24 cellular contexts compared by ENCODE assay signal in the genomic region with DNA sequence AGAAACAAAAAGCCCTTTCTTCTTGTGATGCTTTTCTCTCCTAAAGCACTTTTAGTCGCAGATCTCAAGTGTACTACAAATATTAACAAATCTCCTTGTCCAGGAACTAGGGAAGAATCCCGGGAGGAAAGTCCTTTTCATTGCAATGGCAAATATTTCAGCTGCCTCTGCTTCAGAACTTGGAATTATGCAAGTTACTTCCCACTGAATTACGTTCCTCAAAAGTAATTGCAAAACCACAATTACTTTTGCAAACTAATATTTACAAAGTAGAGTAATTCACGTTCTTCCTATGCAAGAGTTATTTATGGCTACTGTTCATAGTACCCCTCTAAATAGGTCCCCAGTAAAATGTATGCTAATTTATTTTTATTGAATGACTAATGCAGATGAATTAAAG. TPM values are rescaled to one million over a fixed set of nuclear protein-coding genes. Genes with fewer than 3 reads are reported as not detected.
"Had no signal": no experiment of that assay in that cellular context is flagged by ENCODE, and none has a peak within 500 bp of the region (broad histone marks: within the 10 kb centered on the region; RNA-seq: fewer than 3 reads in every experiment).

No MANE protein-coding gene starts in this region.

- ATAC-seq: activated naive CD4-positive, alpha-beta T cell treated with anti-CD3 and anti-CD28 coated beads, Interleukin-2, amount 50 U/mL, for 72 hours; activated T-cell treated with anti-CD3 and anti-CD28 coated beads, Interleukin-2, amount 50 U/mL, for 72 hours; gastrocnemius medialis; mucosa of descending colon; stimulated activated naive B cell treated with anti-CD40 and anti-IgM and Interleukin-4, amounts not matched to agents 10 μg/mL and 1 μg/mL and 100 μg/mL, for 72 hours; WTC11 had no signal

- H3K27me3 ChIP-seq: breast epithelium, gastrocnemius medialis, neural progenitor cell, upper lobe of left lung had no signal

- H3K36me3 ChIP-seq: breast epithelium, esophagus squamous epithelium, gastrocnemius medialis, left ventricle myocardium inferior, neural progenitor cell, upper lobe of left lung had no signal

- H3K4me3 Mint-ChIP-seq: memory B cell; neural progenitor cell; stimulated activated naive B cell treated with anti-CD40 and anti-IgM and Interleukin-4, amounts not matched to agents 10 μg/mL and 1 μg/mL and 100 μg/mL, for 72 hours; WTC11 had no signal

- H3K9me3 ChIP-seq: breast epithelium, esophagus squamous epithelium, gastrocnemius medialis, left ventricle myocardium inferior, mucosa of descending colon, upper lobe of left lung had no signal

- H3K4me1 ChIP-seq: breast epithelium, esophagus squamous epithelium, left ventricle myocardium inferior had no signal

- H3K4me3 ChIP-seq: breast epithelium, esophagus squamous epithelium, gastrocnemius medialis, left ventricle myocardium inferior, mucosa of descending colon, neural progenitor cell had no signal

- DNase-seq: activated CD4-positive, alpha-beta T cell treated with anti-CD3 and anti-CD28 coated beads, Interleukin-2, amount 50 U/mL, for 4 hours; activated CD8-positive, alpha-beta memory T cell treated with anti-CD3 and anti-CD28 coated beads for 24 hours; activated CD8-positive, alpha-beta memory T cell treated with anti-CD3 and anti-CD28 coated beads, Interleukin-2, amount 50 U/mL, for 48 hours; activated gamma-delta T cell; activated T-cell treated with anti-CD3 and anti-CD28 coated beads, Interleukin-2, amount 50 U/mL, for 72 hours; amniotic stem cell; esophagus squamous epithelium; gastrocnemius medialis; hippocampal formation; kidney glomerular epithelial cell; left ventricle myocardium inferior; mucosa of descending colon; stimulated activated CD4-positive, alpha-beta T cell treated with anti-CD3 and anti-CD28 coated beads, Interleukin-2, amount 100 ng/mL, for 48 hours; stimulated activated CD8-positive, alpha-beta memory T cell treated with anti-CD3 and anti-CD28 coated beads, Interleukin-4, amount 100 ng/mL, for 48 hours; stimulated activated naive B cell treated with anti-CD40 and anti-IgM and Interleukin-4, amounts not matched to agents 10 μg/mL and 1 μg/mL and 100 μg/mL, for 72 hours; T1000; upper lobe of left lung had no signal

- H3K27me3 Mint-ChIP-seq: central memory CD8-positive, alpha-beta T cell had no signal

- H3K36me3 Mint-ChIP-seq: memory B cell; neural progenitor cell; stimulated activated naive B cell treated with anti-CD40 and anti-IgM and Interleukin-4, amounts not matched to agents 10 μg/mL and 1 μg/mL and 100 μg/mL, for 72 hours; WTC11 had no signal

- H3K9me3 Mint-ChIP-seq: activated naive CD4-positive, alpha-beta T cell treated with anti-CD3 and anti-CD28 coated beads, Interleukin-2, amount 50 U/mL, for 72 hours; activated T-cell treated with anti-CD3 and anti-CD28 coated beads, Interleukin-2, amount 50 U/mL, for 72 hours; central memory CD8-positive, alpha-beta T cell; memory B cell; neural progenitor cell; stimulated activated naive B cell treated with anti-CD40 and anti-IgM and Interleukin-4, amounts not matched to agents 10 μg/mL and 1 μg/mL and 100 μg/mL, for 72 hours; WTC11 had no signal

- H3K27ac Mint-ChIP-seq: activated T-cell treated with anti-CD3 and anti-CD28 coated beads, Interleukin-2, amount 50 U/mL, for 72 hours; memory B cell; neural progenitor cell; stimulated activated naive B cell treated with anti-CD40 and anti-IgM and Interleukin-4, amounts not matched to agents 10 μg/mL and 1 μg/mL and 100 μg/mL, for 72 hours; WTC11 had no signal

- H3K27ac ChIP-seq: breast epithelium, esophagus squamous epithelium, left ventricle myocardium inferior, neural progenitor cell had no signal

RNA-seq across cellular contexts. Expression of a gene that starts 14.5 kb away (rescaled TPM):
- total RNA-seq: osteoblast had no signal
